Comparison of ENCODE assay signal across 8 cellular contexts in the genomic region with DNA sequence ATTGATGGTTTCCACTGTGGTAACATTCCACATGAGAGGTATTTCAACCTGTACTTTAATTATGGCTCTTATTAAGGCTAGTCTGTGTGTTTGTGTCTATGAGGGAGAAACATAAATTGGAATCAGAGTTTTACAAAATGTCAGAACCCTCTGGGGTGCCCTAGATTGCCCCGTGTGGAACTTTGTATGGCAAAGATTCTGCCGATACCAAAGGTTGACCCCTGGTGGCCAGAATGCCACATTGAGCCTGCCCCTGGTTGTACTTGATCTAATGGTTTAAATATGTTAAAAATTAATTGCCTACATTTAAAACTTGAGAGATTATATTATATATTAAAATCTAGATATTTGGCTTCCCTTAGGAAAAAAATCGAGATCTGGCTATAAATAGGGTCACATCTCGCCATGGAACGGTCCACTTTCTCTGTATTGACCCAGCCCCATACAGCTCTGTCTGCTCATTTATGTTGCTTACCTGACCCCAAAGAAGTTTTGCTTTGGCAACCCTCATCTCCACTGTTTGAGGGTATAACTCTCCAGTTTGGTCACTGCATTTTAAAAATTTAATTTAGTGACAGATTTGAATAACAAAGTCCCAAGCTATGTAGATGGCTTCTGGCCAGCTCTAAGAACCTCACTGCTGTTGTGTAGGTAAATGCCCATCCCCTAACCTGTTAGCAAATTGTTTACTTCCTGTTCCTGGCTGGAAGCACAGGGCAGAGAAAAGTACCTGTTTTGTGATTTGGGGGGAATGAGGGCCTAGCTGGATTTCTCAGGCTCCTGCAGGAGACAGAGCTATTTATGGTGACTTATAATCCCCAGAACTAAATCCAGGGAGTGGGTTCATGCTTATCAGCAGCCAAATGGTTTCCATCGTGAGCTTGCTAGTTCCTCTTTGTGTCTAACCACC.
A peak's percentile ranks its signal among the peaks of the same experiment; 100 is the strongest.
DNase-seq lines count a peak whose midpoint lies in the region; ATAC-seq, FAIRE-seq and TF ChIP-seq lines count a peak whose summit lies in the region.

No MANE protein-coding gene starts in this region.

- TF ChIP-seq CTCF in cardiac fibroblast (IDR thresholded peaks at IDR 0.05; ENCODE audit: low read depth, low read length) = peak; percentile 86

- H3K27ac ChIP-seq in HUES6 (ENCODE audit: low read depth, low read length) = 0 out of 2 replicates have a peak overlapping the region, but pooled peaks have one; percentile 3

- H3K9ac ChIP-seq in HUES6 (ENCODE audit: low read length) = no peak overlapping the region

- peaks cover 17% of the 10 kb centered on the region for H3K4me1 ChIP-seq in HUES6 (ENCODE audit: control insufficient read depth, insufficient read depth, low read length)

- no peaks in the 10 kb centered on the region for H3K27me3 ChIP-seq in HUES6 (ENCODE audit: control insufficient read depth, insufficient read depth, low read length)

- H3K36me3 ChIP-seq in HUES6 (ENCODE audit: control insufficient read depth, insufficient read depth, low read length) = no peaks in the 10 kb centered on the region

- H3K4me3 ChIP-seq in HUES6 (ENCODE audit: low read depth, low read length) (no peak overlapping the region), cardiac fibroblast (replicated peaks in 1 of 2; ENCODE audit: low read depth in 2 of 2, low read length in 2 of 2) (no peak overlapping the region)

- H3K9me3 ChIP-seq in HUES6 (ENCODE audit: control insufficient read depth, insufficient read depth, low read depth, low read length) = no peaks in the 10 kb centered on the region

- ATAC-seq in stimulated activated naive CD8-positive, alpha-beta T cell treated with anti-CD3 and anti-CD28 coated beads, Interleukin-15, Interleukin-2, amounts not matched to agents 100 U/mL and 50 U/mL, for 24 hours = peak; percentile 81

- DNase-seq in CMK (ENCODE audit: low read depth) = peak; percentile 32
- peak; percentile 54 for DNase-seq in GM19239 (ENCODE audit: insufficient read length, low spot score)
- peak; percentile 13 for DNase-seq in T-helper 9 cell
- DNase-seq in cardiac fibroblast (ENCODE audit: low read depth in 2 of 2) = peak; percentile 42 to 61
- DNase-seq in lung microvascular endothelial cell (ENCODE audit: low read depth in 2 of 2) = peak; percentile 64 to 76
- DNase-seq in stimulated activated naive CD8-positive, alpha-beta T cell treated with anti-CD3 and anti-CD28 coated beads, Interleukin-15, Interleukin-2, amounts not matched to agents 100 U/mL and 50 U/mL, for 24 hours = peak; percentile 70
- no peak for DNase-seq in NCI-H187 treated with DMSO at 0.1 percent for 48 hours (lab: John Stamatoyannopoulos, UW)

- peak; percentile 74 for FAIRE-seq in GM19239 (lab: Jason Lieb, UNC)
